9 cellular contexts compared by ENCODE assay signal in the genomic region with DNA sequence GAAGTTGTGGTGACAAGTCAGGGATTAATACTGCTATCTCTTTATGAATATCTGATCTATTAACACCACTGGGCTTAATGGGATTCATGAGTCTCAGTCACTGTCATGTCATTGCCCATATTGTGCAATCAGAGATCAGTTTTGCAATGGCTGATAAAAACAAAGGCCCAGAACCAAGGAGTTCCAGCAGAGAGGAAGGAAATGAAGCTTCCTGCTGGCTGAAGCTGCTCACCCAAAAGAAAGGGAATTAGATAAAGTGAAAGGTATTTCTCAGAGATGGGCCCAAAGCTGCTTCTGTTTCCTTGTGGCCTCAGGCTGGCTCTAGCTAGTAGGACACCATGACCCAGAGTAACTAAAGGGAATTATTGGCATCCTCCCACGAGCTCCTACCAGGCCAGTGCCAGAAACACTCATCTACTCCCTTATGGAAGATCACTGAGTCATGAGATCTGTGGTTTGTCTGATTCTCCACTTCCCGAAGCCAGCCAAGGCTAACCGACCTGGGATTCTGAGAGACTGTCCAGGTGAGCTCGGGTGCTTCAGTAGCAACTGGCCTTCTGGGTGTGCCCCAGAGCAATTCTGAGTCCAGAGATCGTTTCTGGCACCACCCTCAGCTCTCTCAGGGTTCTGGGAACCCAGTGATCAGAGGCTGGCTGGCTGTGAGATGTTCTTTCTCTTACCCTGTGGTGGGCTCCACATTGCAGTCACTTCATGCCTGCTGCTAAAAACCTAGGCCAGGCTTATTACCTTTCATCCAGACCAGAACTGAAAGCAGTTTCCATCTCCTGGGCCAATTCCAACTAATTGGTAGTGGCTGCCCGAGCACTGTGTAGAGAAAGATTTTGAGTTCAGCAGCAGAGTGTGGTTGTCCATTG.
A peak's percentile ranks its signal among the peaks of the same experiment; 100 is the strongest.
DNase-seq lines count a peak whose midpoint lies in the region; ATAC-seq, FAIRE-seq and TF ChIP-seq lines count a peak whose summit lies in the region.
"Had no signal": no experiment of that assay in that cellular context is flagged by ENCODE, and none has a peak within 500 bp of the region (broad histone marks: within the 10 kb centered on the region; RNA-seq: fewer than 3 reads in every experiment).

No MANE protein-coding gene starts in this region.

- ATAC-seq in GM21717 (IDR thresholded peaks at IDR 0.05; ENCODE audit: unreplicated experiment) (no peak), GM21528 (IDR thresholded peaks at IDR 0.05; ENCODE audit: low FRiP score, unreplicated experiment) (no peak)

- H3K27me3 ChIP-seq in ascending aorta: no peaks in the 10 kb centered on the region
- H3K27me3 ChIP-seq in stomach: no peaks in the 10 kb centered on the region

- no peaks in the 10 kb centered on the region for H3K9me3 ChIP-seq in ascending aorta
- no peaks in the 10 kb centered on the region for H3K9me3 ChIP-seq in stomach

- H3K4me1 ChIP-seq in ascending aorta (peaks cover 0 to 12% of the 10 kb centered on the region in 2 donors), stomach (peaks cover 11 to 42% (median 29%) of the 10 kb centered on the region in 4 donors)

- H3K27ac ChIP-seq in ascending aorta (peak overlapping the region; percentile 50 to 59), stomach (peak overlapping the region; percentile 61 to 85 (median 77))

- TF ChIP-seq CTCF in ascending aorta (IDR thresholded peaks at IDR 0.05) (no peak), stomach (IDR thresholded peaks at IDR 0.05) (no peak)

- no peak overlapping the region for H3K4me3 ChIP-seq in ascending aorta
- peak overlapping the region in 2 of 4 donors; percentile 14 to 22 for H3K4me3 ChIP-seq in stomach

- peak; percentile 38 for FAIRE-seq in HTR-8/SVneo (lab: Jason Lieb, UNC)
- FAIRE-seq: G401.6 had no signal

- no peak for TF ChIP-seq EP300 in stomach (IDR thresholded peaks at IDR 0.05)

- intact Hi-C loops in ascending aorta (cut with DNase I) (no loop called here), stomach (cut with DNase I; ENCODE audit: low total_unique reads) (no loop called here)

- 29 to 40% (median 37%) methylated on average over 6 of the region's 6 CpGs for WGBS in stomach, 5 donors

- peak; percentile 97 for DNase-seq in A172 (ENCODE audit: low spot score)
- DNase-seq in HTR-8/SVneo (ENCODE audit: insufficient read length, low spot score): peak; percentile 67
- peak in 1 of 2 donors; percentile 70 for DNase-seq in ascending aorta (ENCODE audit: low spot score in 2 of 2)
- peak; percentile 92 for DNase-seq in islet precursor cell
- DNase-seq in stomach: peak; percentile 33
- DNase-seq in NCI-H1417 (lab: John Stamatoyannopoulos, UW): no peak

- no peak for TF ChIP-seq POLR2A in stomach (IDR thresholded peaks at IDR 0.05)

- H3K36me3 ChIP-seq in ascending aorta (no peaks in the 10 kb centered on the region), stomach (no peaks in the 10 kb centered on the region)

Comparison
In these comparisons a context has a peak if more than half of its experiments do, and no peak if none do; other contexts are left out.
1. DNase-seq: peak in A172 (single experiment), HTR-8/SVneo (single experiment), islet precursor cell (single experiment) and stomach (single experiment); none in NCI-H1417 (0 of 3).